In the genomic region with DNA sequence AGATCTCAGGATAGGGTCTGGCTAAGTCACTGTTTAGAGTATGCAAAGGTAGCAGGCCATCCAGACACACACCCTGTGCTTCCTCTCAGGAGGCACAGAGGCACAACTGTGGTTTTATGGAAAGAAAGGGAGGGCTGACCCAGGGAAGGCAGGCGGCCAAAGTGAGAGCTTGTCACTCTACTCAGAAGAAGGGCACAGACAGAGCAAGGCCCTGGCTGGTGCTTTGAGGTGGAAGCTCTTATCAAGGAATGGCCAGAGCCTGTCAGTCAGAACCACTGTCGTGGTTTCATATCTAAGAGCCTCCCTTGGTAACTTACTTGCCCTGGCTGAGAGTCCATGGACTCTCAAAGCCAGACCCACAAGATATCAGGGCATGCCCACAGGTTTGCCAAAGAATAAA, we compare ENCODE assay signal across 37 cellular contexts. TPM values are rescaled to one million over a fixed set of nuclear protein-coding genes. Genes with fewer than 3 reads are reported as not detected.
DNase-seq lines count a peak whose midpoint lies in the region; ATAC-seq, FAIRE-seq and TF ChIP-seq lines count a peak whose summit lies in the region.
"Had no signal": no experiment of that assay in that cellular context is flagged by ENCODE, and none has a peak within 500 bp of the region (broad histone marks: within the 10 kb centered on the region; RNA-seq: fewer than 3 reads in every experiment).

No MANE protein-coding gene starts in this region.

- H3K4me1 ChIP-seq in A549 (peaks cover 30% of the 10 kb centered on the region), K562 (replicated peaks in 1 of 2; ENCODE audit: control insufficient read depth in 2 of 2, insufficient read depth in 2 of 2, low read length in 2 of 2) (peaks cover 5 to 34% of the 10 kb centered on the region in 2 experiments; a peak in 4 of 5 replicates), sigmoid colon (no peaks in the 10 kb centered on the region)
- H3K4me1 ChIP-seq: adrenal gland, body of pancreas, neural progenitor cell, parathyroid adenoma, spleen had no signal

- no TSS peak for BruUV-seq in K562 (replicated peaks; lab: Mats Ljungman, UMichigan)

- FAIRE-seq in A549 (lab: Jason Lieb, UNC) (no peak), K562 (lab: Jason Lieb, UNC) (peak; percentile 92)
- FAIRE-seq: GM19239, H54, urothelium cell line had no signal

- peak overlapping the region; percentile 16 to 81; a peak in 3 of 4 replicates for H3K9ac ChIP-seq in K562 (ENCODE audit: insufficient read depth in 1 of 2, low read depth in 2 of 2, low read length in 2 of 2)
- H3K9ac ChIP-seq: neural progenitor cell, parathyroid adenoma had no signal

- DNase-seq in A549 (ENCODE audit: low read depth in 1 of 2, low spot score in 1 of 2) (peak in 1 of 2 experiments; percentile 9), NCI-H226 (peak; percentile 47), K562 (ENCODE audit: extremely low read depth in 1 of 4, low spot score in 3 of 4) (peak in 3 of 4 experiments; percentile 26 to 78 (median 41)), kidney tubule cell (ENCODE audit: low spot score) (peak; percentile 43), cortex of kidney (lab: John Stamatoyannopoulos, UW) (no peak), sigmoid colon (no peak)
- no peak for DNase-seq in activated CD8-positive, alpha-beta T cell treated with anti-CD3 and anti-CD28 coated beads, Interleukin-2, amount 10 ng/mL, durations not matched to agents 7 days and 5 days
- DNase-seq: activated CD4-positive, alpha-beta memory T cell treated with anti-CD3 and anti-CD28 coated beads for 36 hours; activated CD4-positive, alpha-beta T cell treated with anti-CD3 and anti-CD28 coated beads for 1 hour; activated CD8-positive, alpha-beta memory T cell treated with anti-CD3 and anti-CD28 coated beads, Interleukin-2, amount 50 U/mL, for 4 hours; activated naive CD4-positive, alpha-beta T cell treated with Interleukin-2 at 50 U/mL for 16 hours; adrenal gland; AML-193; body of pancreas; CD4-positive, CD25-positive, alpha-beta regulatory T cell; gastrocnemius medialis; hypothalamus; NCI-H1694; NCI-H446 treated with DMSO at 0.1 percent for 48 hours; NCI-H82; spleen; stimulated activated CD4-positive, alpha-beta T cell treated with anti-CD3 and anti-CD28 coated beads, Interleukin-2, amount 100 ng/mL, for 24 hours; stimulated activated CD8-positive, alpha-beta memory T cell treated with anti-CD3 and anti-CD28 coated beads, Interleukin-4, amount 100 ng/mL, for 48 hours had no signal

- H4K20me1 ChIP-seq in K562 (replicated peaks; ENCODE audit: control insufficient read depth, insufficient read depth, low read length), result no peaks in the 10 kb centered on the region

- no peaks in the 10 kb centered on the region for H3K27me3 Mint-ChIP-seq in activated CD8-positive, alpha-beta T cell treated with anti-CD3 and anti-CD28 coated beads, Interleukin-2, amount 10 ng/mL, durations not matched to agents 7 days and 5 days (ENCODE audit: low read depth)

- CTCF ChIA-PET in A549 (lab: Yijun Ruan, JAX), result interaction anchor here (0.7 kb wide), 2 partner anchors 19 to 45 kb away, joined by 3 read pairs; no protein-coding TSS in a partner anchor
- CTCF ChIA-PET in K562 (lab: Yijun Ruan, JAX; ENCODE audit: low intra/inter-chr PET ratio), result no interaction called here
- CTCF ChIA-PET in activated CD8-positive, alpha-beta T cell treated with anti-CD3 and anti-CD28 coated beads, Interleukin-2, amount 10 ng/mL, durations not matched to agents 7 days and 5 days (lab: Charles Lee), result no interaction called here

- no peaks in the 10 kb centered on the region for H3K27me3 ChIP-seq in K562 (ENCODE audit: control insufficient read depth in 2 of 2, insufficient read depth in 2 of 2, low read length in 2 of 2)
- H3K27me3 ChIP-seq in sigmoid colon, result no peaks in the 10 kb centered on the region
- H3K27me3 ChIP-seq: adrenal gland, body of pancreas, gastrocnemius medialis, neural progenitor cell had no signal

- TF ChIP-seq POLR2A in A549 (IDR thresholded peaks at IDR 0.05; ENCODE audit: low read length), result no peak
- TF ChIP-seq POLR2A in K562 (conservative IDR thresholded peaks at IDR 0.05), result no peak
- no peak for TF ChIP-seq POLR2A in sigmoid colon (IDR thresholded peaks at IDR 0.05)

- H3K4me2 ChIP-seq in A549 (peak overlapping the region; percentile 45), K562 (ENCODE audit: insufficient read depth, low read length) (peak overlapping the region; percentile 24; the same call in 1 of the 2 replicates)
- H3K4me2 ChIP-seq: neural progenitor cell had no signal

- H3K27ac ChIP-seq in A549 (peak overlapping the region; percentile 26 to 64; a peak in 4 of 6 replicates), K562 (ENCODE audit: extremely low read depth, low read depth, low read length) (peak overlapping the region; percentile 62; the same call in 2 of the 3 replicates), sigmoid colon (no peak overlapping the region)
- H3K27ac ChIP-seq: adrenal gland, body of pancreas, neural progenitor cell, parathyroid adenoma, RWPE1, spleen, thoracic aorta had no signal

- H3K4me1 Mint-ChIP-seq in activated CD8-positive, alpha-beta T cell treated with anti-CD3 and anti-CD28 coated beads, Interleukin-2, amount 10 ng/mL, durations not matched to agents 7 days and 5 days (ENCODE audit: low read depth), result peaks cover 20% of the 10 kb centered on the region
- H3K4me1 Mint-ChIP-seq: memory B cell, neural progenitor cell had no signal

- no peaks in the 10 kb centered on the region for H3K9me3 Mint-ChIP-seq in activated CD8-positive, alpha-beta T cell treated with anti-CD3 and anti-CD28 coated beads, Interleukin-2, amount 10 ng/mL, durations not matched to agents 7 days and 5 days (ENCODE audit: insufficient read depth)
- H3K9me3 Mint-ChIP-seq: activated CD4-positive, alpha-beta memory T cell treated with anti-CD3 and anti-CD28 coated beads for 36 hours; activated T-helper 1 cell treated with anti-CD3 and anti-CD28 coated beads, Interleukin-12 subunit alpha, Interleukin-12 subunit beta, Interleukin-2, Interleukin-4 antibody, amounts not matched to agents 30 ng/mL and 10 ng/mL and 1 ng/mL, durations not matched to agents 14 hours and 24 hours and 36 hours; CD4-positive, CD25-positive, alpha-beta regulatory T cell; memory B cell; neural progenitor cell; stimulated activated naive CD8-positive, alpha-beta T cell treated with anti-CD3 and anti-CD28 coated beads, Interleukin-15, Interleukin-2, amounts not matched to agents 100 ng/mL and 50 ng/mL, for 24 hours had no signal

- TF ChIP-seq CTCF in A549 (IDR thresholded peaks at IDR 0.05) (no peak), K562 (IDR thresholded peaks at IDR 0.05 in 2 of 3, conservative IDR thresholded peaks at IDR 0.05 in 1 of 3; ENCODE audit: insufficient read depth in 2 of 3, low read depth in 1 of 3, low read length in 3 of 3) (no peak), sigmoid colon (IDR thresholded peaks at IDR 0.05) (no peak)

- H3K79me2 ChIP-seq in K562 (ENCODE audit: control insufficient read depth, insufficient read depth, low read length), result no peaks in the 10 kb centered on the region
- H3K79me2 ChIP-seq: parathyroid adenoma had no signal

- POLR2A ChIA-PET in A549 (lab: Yijun Ruan, JAX), result no interaction called here
- POLR2A ChIA-PET in K562 (lab: Yijun Ruan, JAX), result interaction anchor here (1.2 to 1.4 kb wide), 2 partner anchors 20 to 26 kb away, joined by 3 to 5 read pairs; no protein-coding TSS in a partner anchor
- POLR2A ChIA-PET in activated CD8-positive, alpha-beta T cell treated with anti-CD3 and anti-CD28 coated beads, Interleukin-2, amount 10 ng/mL, durations not matched to agents 7 days and 5 days (lab: Charles Lee), result no interaction called here

- intact Hi-C loops in K562 (cut with micrococcal nuclease), result loop anchor here (2.0 kb wide), 1 partner anchor 25 kb away; no protein-coding TSS in a partner anchor
- intact Hi-C loops in sigmoid colon (cut with DNase I), result no loop called here

- no peak for TF ChIP-seq EP300 in A549 (IDR thresholded peaks at IDR 0.05)
- TF ChIP-seq EP300 in K562 (IDR thresholded peaks at IDR 0.05; ENCODE audit: low read length), result no peak
- TF ChIP-seq EP300 in sigmoid colon (IDR thresholded peaks at IDR 0.05), result no peak

- H3K36me3 Mint-ChIP-seq in activated CD8-positive, alpha-beta T cell treated with anti-CD3 and anti-CD28 coated beads, Interleukin-2, amount 10 ng/mL, durations not matched to agents 7 days and 5 days (ENCODE audit: low read depth), result peaks cover 2% of the 10 kb centered on the region
- H3K36me3 Mint-ChIP-seq: activated CD4-positive, alpha-beta memory T cell treated with anti-CD3 and anti-CD28 coated beads for 36 hours; CD4-positive, CD25-positive, alpha-beta regulatory T cell; memory B cell; neural progenitor cell had no signal

- TF ChIP-seq RAD21 in A549 (conservative IDR thresholded peaks at IDR 0.05 in 1 of 2, IDR thresholded peaks at IDR 0.05 in 1 of 2) (no peak), K562 (CRISPR knock-in tag; conservative IDR thresholded peaks at IDR 0.05 in 1 of 2, IDR thresholded peaks at IDR 0.05 in 1 of 2) (no peak)

- no peak overlapping the region for H3K4me3 ChIP-seq in A549
- H3K4me3 ChIP-seq in K562, result no peak overlapping the region
- H3K4me3 ChIP-seq in sigmoid colon, result no peak overlapping the region
- H3K4me3 ChIP-seq: adrenal gland, body of pancreas, gastrocnemius medialis, neural progenitor cell, spleen, thoracic aorta had no signal

- H3K9me3 ChIP-seq in A549, result no peaks in the 10 kb centered on the region
- H3K9me3 ChIP-seq in K562 (replicated peaks; ENCODE audit: control insufficient read depth, insufficient read depth, low read depth, low read length), result no peaks in the 10 kb centered on the region
- no peaks in the 10 kb centered on the region for H3K9me3 ChIP-seq in sigmoid colon
- H3K9me3 ChIP-seq: adrenal gland, body of pancreas, gastrocnemius medialis, spleen, thoracic aorta had no signal

- ATAC-seq in A549 (peak in 1 of 2 experiments; percentile 63; a peak in 3 of 6 replicates), K562 (peak; percentile 77), GM21526 (IDR thresholded peaks at IDR 0.05; ENCODE audit: low FRiP score, unreplicated experiment) (no peak)
- ATAC-seq in activated CD8-positive, alpha-beta T cell treated with anti-CD3 and anti-CD28 coated beads, Interleukin-2, amount 10 ng/mL, durations not matched to agents 7 days and 5 days, result no peak
- ATAC-seq: body of pancreas, gastrocnemius medialis had no signal

- no peaks in the 10 kb centered on the region for H3K9me1 ChIP-seq in K562 (ENCODE audit: control insufficient read depth, insufficient read depth, low read length)

- no peak overlapping the region for H3K4me3 Mint-ChIP-seq in activated CD8-positive, alpha-beta T cell treated with anti-CD3 and anti-CD28 coated beads, Interleukin-2, amount 10 ng/mL, durations not matched to agents 7 days and 5 days
- H3K4me3 Mint-ChIP-seq: activated CD4-positive, alpha-beta memory T cell treated with anti-CD3 and anti-CD28 coated beads for 36 hours; activated T-helper 1 cell treated with anti-CD3 and anti-CD28 coated beads, Interleukin-12 subunit alpha, Interleukin-12 subunit beta, Interleukin-2, Interleukin-4 antibody, amounts not matched to agents 30 ng/mL and 10 ng/mL and 1 ng/mL, durations not matched to agents 14 hours and 24 hours and 36 hours; CD4-positive, CD25-positive, alpha-beta regulatory T cell; memory B cell; neural progenitor cell; stimulated activated naive CD8-positive, alpha-beta T cell treated with anti-CD3 and anti-CD28 coated beads, Interleukin-15, Interleukin-2, amounts not matched to agents 100 ng/mL and 50 ng/mL, for 24 hours had no signal

- in situ Hi-C loops in K562 (cut with MboI), result no loop called here

- H3K27ac Mint-ChIP-seq in activated CD8-positive, alpha-beta T cell treated with anti-CD3 and anti-CD28 coated beads, Interleukin-2, amount 10 ng/mL, durations not matched to agents 7 days and 5 days, result no peak overlapping the region
- H3K27ac Mint-ChIP-seq: activated CD4-positive, alpha-beta memory T cell treated with anti-CD3 and anti-CD28 coated beads for 36 hours; activated T-helper 1 cell treated with anti-CD3 and anti-CD28 coated beads, Interleukin-12 subunit alpha, Interleukin-12 subunit beta, Interleukin-2, Interleukin-4 antibody, amounts not matched to agents 30 ng/mL and 10 ng/mL and 1 ng/mL, durations not matched to agents 14 hours and 24 hours and 36 hours; CD4-positive, CD25-positive, alpha-beta regulatory T cell; memory B cell; neural progenitor cell; stimulated activated naive CD8-positive, alpha-beta T cell treated with anti-CD3 and anti-CD28 coated beads, Interleukin-15, Interleukin-2, amounts not matched to agents 100 ng/mL and 50 ng/mL, for 24 hours had no signal

- H2AFZ ChIP-seq in K562 (ENCODE audit: low read depth, low read length), result peak overlapping the region; percentile 29
- H2AFZ ChIP-seq: neural progenitor cell, parathyroid adenoma had no signal

- H3K36me3 ChIP-seq in K562 (ENCODE audit: control insufficient read depth, insufficient read depth, low read length) (no peaks in the 10 kb centered on the region; the same call in 2 of the 3 replicates), sigmoid colon (no peaks in the 10 kb centered on the region)
- H3K36me3 ChIP-seq: adrenal gland, gastrocnemius medialis, neural progenitor cell, spleen, thoracic aorta had no signal

- WGBS in A549 (ENCODE audit: missing lambda C conversion rate), result 57% methylated on average over 1 of the region's 2 CpGs
- 0% methylated on average over 2 of the region's 2 CpGs for WGBS in K562 (ENCODE audit: insufficient coverage, low coverage, missing lambda C conversion rate)
- WGBS in sigmoid colon, 2 donors, result 18 to 65% methylated on average over 2 of the region's 2 CpGs

RNA-seq across cellular contexts. Expression of gene SLC9A2, which starts 40.7 kb away (rescaled TPM):
- polyA plus RNA-seq in A549 (2011; rRNA removed) (4.1 and 4.3 TPM in 2 replicates), A549 (2017; fragmentation: RNase III; extraction: RNeasy Plus Mini Kit Qiagen cat#74134 plus additional on column Dnase treatment) (2.5 to 3.0 TPM (median 3.0 TPM) in 3 replicates), K562 (2011; rRNA removed) (1.3 and 2.3 TPM in 2 replicates), K562 (2014; fragmentation: Illumina TruSeq; extraction: Trizol) (0.91 and 1.6 TPM in 2 replicates), K562 (2014; fragmentation: Nextera tagmentation; extraction: Ambion mirVana) (under 1 TPM; 0.45 to 0.57 TPM), K562 (2014; rRNA removed) (0.97 and 1.9 TPM in 2 replicates), sigmoid colon (10 to 100 TPM in 1 of 3 donors, 1 to 10 TPM in 2; 6.0 to 14.0 (median 6.7) TPM)
- 1.1 and 1.2 TPM in 2 replicates for polyA plus RNA-seq in A549 (2012; cell fraction: cytosol; rRNA removed)
- 1.0 and 1.6 TPM in 2 replicates for polyA plus RNA-seq in A549 (2012; cell fraction: nucleus; rRNA removed)
- 4.8 and 5.3 TPM in 2 replicates for polyA minus RNA-seq in A549 (2011; rRNA and poly(A)+ RNA removed)
- total RNA-seq in K562 (2011; cell fraction: chromatin; rRNA removed; ENCODE audit: low replicate concordance), result 5.6 and 14.6 TPM in 2 replicates
- total RNA-seq in K562 (2011; cell fraction: nucleolus; rRNA removed), result 4.3 and 5.0 TPM in 2 replicates
- total RNA-seq in K562 (2011; cell fraction: nucleoplasm; rRNA removed), result 7.3 and 10.2 TPM in 2 replicates
- total RNA-seq in K562 (2014; rRNA removed) (1.6 and 2.5 TPM in 2 replicates), K562 (2014; rRNA removed; fragmentation: Illumina TruSeq; extraction: Trizol) (2.7 and 2.8 TPM in 2 replicates), K562 (2015; rRNA removed; fragmentation: Illumina TruSeq; extraction: Trizol) (3.3 and 3.8 TPM in 2 replicates), K562 (2021) (1.4 and 1.6 TPM in 2 replicates), sigmoid colon (under 1 TPM in 2 of 4 donors, not detected in 2; under 0.01 to 0.28 TPM)
- 0.63 and 1.1 TPM in 2 replicates for polyA plus RNA-seq in K562 (2011; cell fraction: cytosol; rRNA removed)
- 4.7 and 6.1 TPM in 2 replicates for polyA plus RNA-seq in K562 (2011; cell fraction: nucleus; rRNA removed)
- 0.79 and 1.2 TPM in 2 replicates for polyA plus RNA-seq in K562 (2012)
- 5.3 and 7.7 TPM in 2 replicates for polyA minus RNA-seq in K562 (2011; rRNA and poly(A)+ RNA removed)
- 1.0 and 1.5 TPM in 2 replicates for polyA minus RNA-seq in K562 (2011; cell fraction: cytosol; rRNA and poly(A)+ RNA removed)
- polyA minus RNA-seq in K562 (2011; cell fraction: nucleus; rRNA and poly(A)+ RNA removed), result 8.3 and 8.5 TPM in 2 replicates
- not detected for total RNA-seq in activated CD8-positive, alpha-beta T cell treated with anti-CD3 and anti-CD28 coated beads, Interleukin-2, amount 10 ng/mL, durations not matched to agents 7 days and 5 days
- total RNA-seq: A673; activated CD4-positive, alpha-beta memory T cell treated with anti-CD3 and anti-CD28 coated beads for 36 hours; activated T-helper 1 cell treated with anti-CD3 and anti-CD28 coated beads, Interleukin-12 subunit alpha, Interleukin-12 subunit beta, Interleukin-2, Interleukin-4 antibody, amounts not matched to agents 30 ng/mL and 10 ng/mL and 1 ng/mL, durations not matched to agents 14 hours and 24 hours and 36 hours; CD4-positive, CD25-positive, alpha-beta regulatory T cell; LHCN-M2; T-helper 1 cell treated with Interleukin-12 subunit alpha and Interleukin-12 subunit beta and Interleukin-4 antibody, amounts not matched to agents 30 ng/mL and 1 ng/mL, for 36 hours had no signal
- polyA plus RNA-seq: CD4-positive, CD25-positive, alpha-beta regulatory T cell had no signal

Comparison
In these comparisons a context has a peak if more than half of its experiments do, and no peak if none do; other contexts are left out.
1. DNase-seq: peak in NCI-H226 (single experiment), K562 (3 of 4) and kidney tubule cell (single experiment); none in cortex of kidney (single experiment), activated CD8-positive, alpha-beta T cell treated with anti-CD3 and anti-CD28 coated beads, Interleukin-2, amount 10 ng/mL, durations not matched to agents 7 days and 5 days (single experiment) and sigmoid colon (single experiment).
2. H3K27ac ChIP-seq: peak in A549 (2 of 2) and K562 (single experiment); none in sigmoid colon (0 of 4).
3. Of the 35 proteins assayed by ChIP-seq in both K562 and A549: peak only in K562: BHLHE40, ESRRA, HDAC2 and ZFP36; only in A549: none; in both: none; in neither: 30; mixed calls (peak in some experiments, not most) for 1.